ENCODE assay signal across 11 cellular contexts in the genomic region with DNA sequence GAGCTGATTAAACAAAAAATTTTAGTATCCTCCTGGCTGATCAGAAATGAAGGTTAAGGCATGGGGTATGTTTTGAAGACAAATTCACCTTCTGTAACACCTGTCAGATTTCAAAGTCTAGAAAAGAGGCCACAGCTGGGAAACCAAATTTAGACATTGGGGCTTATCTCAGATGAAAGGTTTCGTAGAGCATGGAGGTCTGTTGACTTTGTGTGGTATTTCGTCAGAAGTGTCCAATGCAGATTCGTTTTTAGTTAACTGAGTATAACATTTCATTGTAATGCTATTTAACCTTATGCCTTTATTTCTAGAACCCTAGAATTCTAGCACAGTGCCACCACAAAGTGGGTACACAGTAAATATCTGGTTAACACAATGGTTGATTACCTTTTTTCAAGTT.
DNase-seq lines count a peak whose midpoint lies in the region; ATAC-seq and TF ChIP-seq lines count a peak whose summit lies in the region.
"Had no signal": no experiment of that assay in that cellular context is flagged by ENCODE, and none has a peak within 500 bp of the region (broad histone marks: within the 10 kb centered on the region; RNA-seq: fewer than 3 reads in every experiment).

No MANE protein-coding gene starts in this region.

- H3K9me2 ChIP-seq in DOHH2 (replicated peaks; ENCODE audit: control insufficient read depth, low read length) = no peaks in the 10 kb centered on the region

- H3K36me3 ChIP-seq in DOHH2 (ENCODE audit: control insufficient read depth, low read length) = no peaks in the 10 kb centered on the region
- H3K36me3 ChIP-seq: SJSA1 had no signal

- peak overlapping the region; percentile 83 for H3K4me2 ChIP-seq in DOHH2 (ENCODE audit: low read length)

- DNase-seq in T-helper 17 cell (no peak), kidney glomerular epithelial cell (lab: John Stamatoyannopoulos, UW) (no peak), NCI-H146 treated with DMSO at 0.1 percent for 48 hours (lab: John Stamatoyannopoulos, UW; ENCODE audit: unreplicated experiment) (no peak), AML-193 (lab: John Stamatoyannopoulos, UW) (no peak)
- DNase-seq in activated T-cell treated with anti-CD3 and anti-CD28 coated beads, Interleukin-2, amount 50 U/mL, for 4 hours = no peak
- DNase-seq: NCI-H1930 had no signal

- H4K20me1 ChIP-seq in DOHH2 (ENCODE audit: control insufficient read depth, insufficient read depth, low read depth, low read length) = no peaks in the 10 kb centered on the region

- H3K27me3 ChIP-seq in DOHH2 (ENCODE audit: control insufficient read depth, low read length) = no peaks in the 10 kb centered on the region
- H3K27me3 ChIP-seq: SJSA1 had no signal

- no peaks in the 10 kb centered on the region for H3K36me3 Mint-ChIP-seq in T-helper 17 cell (ENCODE audit: low read depth)
- H3K36me3 Mint-ChIP-seq in activated T-cell treated with anti-CD3 and anti-CD28 coated beads, Interleukin-2, amount 50 U/mL, for 4 hours (ENCODE audit: insufficient read depth) = no peaks in the 10 kb centered on the region

- ATAC-seq in GM19455 (IDR thresholded peaks at IDR 0.05; ENCODE audit: unreplicated experiment) = peak; percentile 73
- ATAC-seq in HG03025 (IDR thresholded peaks at IDR 0.05; ENCODE audit: low FRiP score, unreplicated experiment) = peak; percentile 62
- peak; percentile 11 for ATAC-seq in T-helper 17 cell
- no peak for ATAC-seq in activated T-cell treated with anti-CD3 and anti-CD28 coated beads, Interleukin-2, amount 50 U/mL, for 4 hours

- H3K4me1 ChIP-seq in DOHH2 (ENCODE audit: control insufficient read depth, low read length) = peaks cover 88% of the 10 kb centered on the region

- peak overlapping the region; percentile 63 for H3K4me3 ChIP-seq in DOHH2 (ENCODE audit: low read length)
- H3K4me3 ChIP-seq: SJSA1 had no signal

- no peaks in the 10 kb centered on the region for H3K9me3 Mint-ChIP-seq in activated T-cell treated with anti-CD3 and anti-CD28 coated beads, Interleukin-2, amount 50 U/mL, for 4 hours

- no peaks in the 10 kb centered on the region for H3K27me3 Mint-ChIP-seq in T-helper 17 cell
- H3K27me3 Mint-ChIP-seq in activated T-cell treated with anti-CD3 and anti-CD28 coated beads, Interleukin-2, amount 50 U/mL, for 4 hours (ENCODE audit: low read depth) = no peaks in the 10 kb centered on the region

- no peak for TF ChIP-seq CTCF in DOHH2 (IDR thresholded peaks at IDR 0.05; ENCODE audit: low read depth, low read length, poor library complexity, severe bottlenecking)

- H3K4me1 Mint-ChIP-seq in T-helper 17 cell = peaks cover 40% of the 10 kb centered on the region
- H3K4me1 Mint-ChIP-seq in activated T-cell treated with anti-CD3 and anti-CD28 coated beads, Interleukin-2, amount 50 U/mL, for 4 hours (ENCODE audit: low read depth) = peaks cover 80% of the 10 kb centered on the region

- peak overlapping the region; percentile 79 for H3K27ac ChIP-seq in DOHH2 (ENCODE audit: low read depth, low read length)
- H3K27ac ChIP-seq: HL-60, SJSA1 had no signal

- H3F3A ChIP-seq in DOHH2 (ENCODE audit: control insufficient read depth, insufficient read depth) = peaks cover 11% of the 10 kb centered on the region; the same call in 1 of the 2 replicates

- H3K9me3 ChIP-seq in DOHH2 (ENCODE audit: control insufficient read depth, insufficient read depth, low read length) = no peaks in the 10 kb centered on the region
- H3K9me3 ChIP-seq in T-helper 17 cell (ENCODE audit: control insufficient read depth, low read length, poor library complexity, severe bottlenecking) = no peaks in the 10 kb centered on the region
- H3K9me3 ChIP-seq: SJSA1 had no signal

- peak overlapping the region; percentile 97 for H3K27ac Mint-ChIP-seq in T-helper 17 cell

- H3K4me3 Mint-ChIP-seq in T-helper 17 cell = no peak overlapping the region
- no peak overlapping the region for H3K4me3 Mint-ChIP-seq in activated T-cell treated with anti-CD3 and anti-CD28 coated beads, Interleukin-2, amount 50 U/mL, for 4 hours

- H3K79me2 ChIP-seq in DOHH2 (ENCODE audit: control insufficient read depth, low read length) = peaks cover 42% of the 10 kb centered on the region

Comparison
In these comparisons a context has a peak if more than half of its experiments do, and no peak if none do; other contexts are left out.
1. ATAC-seq: peak in GM19455 (single experiment), HG03025 (single experiment) and T-helper 17 cell (single experiment); none in activated T-cell treated with anti-CD3 and anti-CD28 coated beads, Interleukin-2, amount 50 U/mL, for 4 hours (0 of 2).